In the genomic region with DNA sequence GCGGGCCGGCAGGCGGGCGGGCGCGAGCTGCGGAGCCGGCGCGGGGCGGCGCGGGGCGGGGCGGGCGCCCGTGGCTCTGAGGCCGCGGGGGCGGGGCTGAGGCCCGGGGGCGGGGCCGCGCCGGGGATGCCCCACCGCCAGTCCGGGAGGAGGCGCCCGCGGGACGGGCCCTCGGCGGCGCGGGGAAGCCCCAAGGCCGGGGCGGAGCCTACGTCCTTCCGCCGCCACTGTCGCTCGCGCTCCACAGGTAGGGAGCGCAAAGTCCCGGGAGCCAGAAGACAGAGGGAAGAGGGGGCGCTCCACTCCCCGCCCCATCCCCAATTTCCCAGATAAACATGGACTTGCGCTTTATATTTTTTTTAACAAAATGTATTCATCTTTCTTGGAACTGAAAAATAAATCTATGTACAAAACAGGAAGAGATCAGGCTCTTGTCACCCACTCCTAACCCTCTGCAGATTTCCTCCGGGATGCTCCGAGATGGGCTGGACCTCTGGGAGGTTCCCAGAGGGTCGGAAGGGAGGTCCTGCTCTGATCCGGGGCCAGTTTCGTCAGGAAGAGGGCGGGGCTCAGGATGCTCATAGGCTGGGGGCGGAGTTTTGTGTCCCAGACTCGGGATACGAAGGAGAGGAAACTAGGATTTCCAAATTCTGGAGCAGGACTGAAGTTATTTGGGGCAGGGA, we compare ENCODE assay signal across 8 cellular contexts. TPM values are rescaled to one million over a fixed set of nuclear protein-coding genes. Genes with fewer than 3 reads are reported as not detected.
DNase-seq lines count a peak whose midpoint lies in the region; ATAC-seq, FAIRE-seq and TF ChIP-seq lines count a peak whose summit lies in the region.

A gene (minus strand): TSS at position 52 of the 683 bp plus-strand sequence. CDS start 65 bp downstream, outside the sequence.

- DNase-seq in GM12892 (ENCODE audit: insufficient read length) (peak; percentile 97), NCI-H2196 (lab: John Stamatoyannopoulos, UW; ENCODE audit: unreplicated experiment) (peak; percentile 93), islet precursor cell (peak; percentile 92)
- peak; percentile 67 for DNase-seq in activated CD4-positive, CD25-positive, alpha-beta regulatory T cell treated with anti-CD3 and anti-CD28 coated beads, Interleukin-2, amount 50 U/mL, for 16 hours (ENCODE audit: low read depth, low spot score)
- peak; percentile 89 for DNase-seq in central memory CD4-positive, alpha-beta T cell
- DNase-seq in stimulated activated CD4-positive, alpha-beta T cell treated with anti-CD3 and anti-CD28 coated beads, Interleukin-12 subunit alpha, Interleukin-12 subunit beta, amount 100 ng/mL, for 24 hours (ENCODE audit: low read depth in 2 of 2): peak; percentile 66 to 77

- peak; percentile 53; the same call in 1 of the 2 replicates for TF ChIP-seq POLR2A in GM12892 (IDR thresholded peaks at IDR 0.05; ENCODE audit: low read depth, low read length)

- peak; percentile 94 for FAIRE-seq in GM12892 (lab: Jason Lieb, UNC)

- ATAC-seq in HG03045 (IDR thresholded peaks at IDR 0.05; ENCODE audit: unreplicated experiment): peak; percentile 73
- no peak for ATAC-seq in HG03565 (IDR thresholded peaks at IDR 0.05; ENCODE audit: unreplicated experiment)

RNA-seq across cellular contexts. Expression of the gene that starts here (rescaled TPM):
- 27.8 TPM for polyA plus RNA-seq in GM12892 (2012; ENCODE audit: missing spikeins)
